Comparison of ENCODE assay signal across 2 cellular contexts in genomic region chr12:120316798-120317257, GRCh38.
TF ChIP-seq lines count a peak whose summit lies in the region.

No MANE protein-coding gene starts in this region.

TF ChIP-seq in H1, 55 proteins besides CTCF, POLR2A, EP300 and RAD21:
- TF ChIP-seq SUZ12 (IDR thresholded peaks at IDR 0.05; ENCODE audit: low read length) (no peak), KDM1A (IDR thresholded peaks at IDR 0.05; ENCODE audit: borderline replicate concordance, low read length) (no peak), RBBP5 (IDR thresholded peaks at IDR 0.05; ENCODE audit: borderline replicate concordance, low read depth, low read length) (no peak)

TF ChIP-seq in neural cell, 6 proteins besides CTCF, POLR2A, EP300 and RAD21:
- no peak for TF ChIP-seq MXI1 (conservative IDR thresholded peaks at IDR 0.05; ENCODE audit: poor library complexity, severe bottlenecking)
